Comparison of ENCODE assay signal across 8 cellular contexts in genomic region chr6:34196116-34196832, GRCh38. TPM values are rescaled to one million over a fixed set of nuclear protein-coding genes. Genes with fewer than 3 reads are reported as not detected.
A peak's percentile ranks its signal among the peaks of the same experiment; 100 is the strongest.
DNase-seq lines count a peak whose midpoint lies in the region; ATAC-seq and TF ChIP-seq lines count a peak whose summit lies in the region.

No MANE protein-coding gene starts in this region.

- peaks cover 18% of the 10 kb centered on the region for H3K4me1 Mint-ChIP-seq in stimulated activated naive CD8-positive, alpha-beta T cell treated with anti-CD3 and anti-CD28 coated beads, Interleukin-15, amount 100 ng/mL, for 72 hours

- peaks cover 0 to 7% (median 2%) of the 10 kb centered on the region in 3 experiments for H3K27me3 ChIP-seq in neuronal stem cell (ENCODE audit: control insufficient read depth in 3 of 3, insufficient read depth in 3 of 3, low read depth in 1 of 3, low read length in 3 of 3)

- whole genome bisulfite sequencing in neuronal stem cell (ENCODE audit: extremely low coverage in 2 of 2, insufficient read length in 2 of 2, insufficient replicate concordance in 1 of 2), 2 donors: no CpG with 5 or more reads among the region's 54 CpGs

- peak overlapping the region; percentile 91 for H3K18ac ChIP-seq in neuronal stem cell (ENCODE audit: low read length)

- H2AFZ ChIP-seq in neuronal stem cell (ENCODE audit: low read length): peak overlapping the region; percentile 84

- H3K27ac ChIP-seq in neuronal stem cell (replicated peaks; ENCODE audit: low read length): no peak overlapping the region

- peak overlapping the region; percentile 84 to 95 for H3K4me3 Mint-ChIP-seq in stimulated activated naive CD8-positive, alpha-beta T cell treated with anti-CD3 and anti-CD28 coated beads, Interleukin-15, amount 100 ng/mL, for 72 hours

- H3K9me3 Mint-ChIP-seq in stimulated activated naive CD8-positive, alpha-beta T cell treated with anti-CD3 and anti-CD28 coated beads, Interleukin-15, amount 100 ng/mL, for 72 hours: no peaks in the 10 kb centered on the region

- no peak overlapping the region for H2BK5ac ChIP-seq in neuronal stem cell (ENCODE audit: low read length)

- H3K27me3 Mint-ChIP-seq in stimulated activated naive CD8-positive, alpha-beta T cell treated with anti-CD3 and anti-CD28 coated beads, Interleukin-15, amount 100 ng/mL, for 72 hours: no peaks in the 10 kb centered on the region

- ATAC-seq in stimulated activated naive CD8-positive, alpha-beta T cell treated with anti-CD3 and anti-CD28 coated beads, Interleukin-15, amount 100 ng/mL, for 72 hours: peak; percentile 98

- no peak overlapping the region for H2BK120ac ChIP-seq in neuronal stem cell (ENCODE audit: low read depth, low read length)

- H3K4me3 ChIP-seq in fibroblast of villous mesenchyme (ENCODE audit: low read depth, low read length) (peak overlapping the region; percentile 58), neuronal stem cell (ENCODE audit: low read length in 2 of 2) (peak overlapping the region in 1 of 2 donors; percentile 57)

- in situ Hi-C loops in GM13976 (cut with MboI; ENCODE audit: low sequenced_read_pairs, unreplicated experiment): loop anchor here (10.0 kb wide), 1 partner anchor 49 kb away; the partner anchor contains the start of gene SMIM29

- H3K4me1 ChIP-seq in neuronal stem cell (ENCODE audit: control insufficient read depth in 2 of 2, insufficient read depth in 1 of 2, low read depth in 1 of 2, low read length in 2 of 2): peaks cover 0 to 3% of the 10 kb centered on the region in 2 donors

- H3K79me1 ChIP-seq in neuronal stem cell (ENCODE audit: low read depth, low read length): no peaks in the 10 kb centered on the region

- TF ChIP-seq CTCF in GM13976 (IDR thresholded peaks at IDR 0.05; ENCODE audit: borderline replicate concordance, control extremely low read depth, extremely low read depth, insufficient read depth, missing control alignments): peak; percentile 98
- peak; percentile 92 for TF ChIP-seq CTCF in fibroblast of villous mesenchyme (IDR thresholded peaks at IDR 0.05; ENCODE audit: insufficient read depth, low read depth, low read length)

- H2BK15ac ChIP-seq in neuronal stem cell (ENCODE audit: low read length): peak overlapping the region; percentile 92

- peak overlapping the region; percentile 79 for H2BK12ac ChIP-seq in neuronal stem cell (ENCODE audit: low read length)

- H4K91ac ChIP-seq in neuronal stem cell (ENCODE audit: low read depth, low read length, poor library complexity): no peak overlapping the region

- H4K8ac ChIP-seq in neuronal stem cell (ENCODE audit: low read depth, low read length): peak overlapping the region; percentile 33

- H3K4ac ChIP-seq in neuronal stem cell (ENCODE audit: low read length): no peak overlapping the region

- H3K27ac Mint-ChIP-seq in stimulated activated naive CD8-positive, alpha-beta T cell treated with anti-CD3 and anti-CD28 coated beads, Interleukin-15, amount 100 ng/mL, for 72 hours: peak overlapping the region; percentile 81 to 92

- DNase-seq in 8988T: peak; percentile 89
- DNase-seq in GM13976 (ENCODE audit: low spot score): peak; percentile 95
- peak; percentile 30 for DNase-seq in HS-27A (ENCODE audit: low read depth)
- DNase-seq in RPMI8226: peak; percentile 84
- DNase-seq in activated T-helper 9 cell treated with anti-CD3 and anti-CD28 coated beads, Interleukin-2, amount 50 U/mL, for 16 hours (ENCODE audit: low read depth): peak; percentile 86
- DNase-seq in fibroblast of villous mesenchyme (ENCODE audit: low read depth): peak; percentile 66
- peak; percentile 58 for DNase-seq in neuronal stem cell (ENCODE audit: low spot score)
- peak; percentile 85 to 89 for DNase-seq in stimulated activated naive CD8-positive, alpha-beta T cell treated with anti-CD3 and anti-CD28 coated beads, Interleukin-15, amount 100 ng/mL, for 72 hours

- H3K23ac ChIP-seq in neuronal stem cell (ENCODE audit: low read depth, low read length, poor library complexity): no peak overlapping the region

- H3K9ac ChIP-seq in neuronal stem cell (ENCODE audit: low read depth, low read length, poor library complexity): no peak overlapping the region

- no peak overlapping the region for H3K14ac ChIP-seq in neuronal stem cell (ENCODE audit: low read length)

- peak overlapping the region; percentile 35 for H3K4me2 ChIP-seq in neuronal stem cell (ENCODE audit: insufficient read depth, low read length, poor library complexity, severe bottlenecking)

- H3K36me3 ChIP-seq in neuronal stem cell (replicated peaks in 1 of 2; ENCODE audit: control insufficient read depth in 2 of 2, insufficient read depth in 2 of 2, low read length in 2 of 2): no peaks in the 10 kb centered on the region

- H2AK5ac ChIP-seq in neuronal stem cell (ENCODE audit: low read depth, low read length): peak overlapping the region; percentile 97

- no peaks in the 10 kb centered on the region for H3K9me3 ChIP-seq in neuronal stem cell (replicated peaks in 1 of 2; ENCODE audit: control insufficient read depth in 2 of 2, insufficient read depth in 1 of 2, low read depth in 1 of 2, low read length in 2 of 2)

RNA-seq across cellular contexts. Expression of gene HMGA1, which starts 40.4 kb away (rescaled TPM):
- 65.2 and 111 TPM in 2 replicates for total RNA-seq in fibroblast of villous mesenchyme
- 2,319 TPM for polyA plus RNA-seq in neuronal stem cell (2013, experiment 1 of 2)
- 2,280 TPM for polyA plus RNA-seq in neuronal stem cell (2013, experiment 2 of 2)

RNA-seq across cellular contexts. Expression of gene GRM4, which starts 50.4 kb away (rescaled TPM):
- under 0.01 TPM in 2 replicates for total RNA-seq in fibroblast of villous mesenchyme
- polyA plus RNA-seq in neuronal stem cell (2013, experiment 1 of 2): 0.20 TPM
- polyA plus RNA-seq in neuronal stem cell (2013, experiment 2 of 2): 0.22 TPM

RNA-seq across cellular contexts. Expression of gene SMIM29, which starts 52.5 kb away (rescaled TPM):
- total RNA-seq in fibroblast of villous mesenchyme: 22.5 and 30.9 TPM in 2 replicates
- polyA plus RNA-seq in neuronal stem cell (2013, experiment 1 of 2): 6.3 TPM
- 6.1 TPM for polyA plus RNA-seq in neuronal stem cell (2013, experiment 2 of 2)

Comparison
In these comparisons a context has a peak if more than half of its experiments do, and no peak if none do; other contexts are left out.
1. DNase-seq: peak in every context shown above with its lines; median percentile 95 in GM13976; 89 in 8988T; 87 in stimulated activated naive CD8-positive, alpha-beta T cell treated with anti-CD3 and anti-CD28 coated beads, Interleukin-15, amount 100 ng/mL, for 72 hours; 86 in activated T-helper 9 cell treated with anti-CD3 and anti-CD28 coated beads, Interleukin-2, amount 50 U/mL, for 16 hours; 84 in RPMI8226; 66 in fibroblast of villous mesenchyme; 58 in neuronal stem cell; 30 in HS-27A.